10 cellular contexts compared by ENCODE assay signal in the genomic region with DNA sequence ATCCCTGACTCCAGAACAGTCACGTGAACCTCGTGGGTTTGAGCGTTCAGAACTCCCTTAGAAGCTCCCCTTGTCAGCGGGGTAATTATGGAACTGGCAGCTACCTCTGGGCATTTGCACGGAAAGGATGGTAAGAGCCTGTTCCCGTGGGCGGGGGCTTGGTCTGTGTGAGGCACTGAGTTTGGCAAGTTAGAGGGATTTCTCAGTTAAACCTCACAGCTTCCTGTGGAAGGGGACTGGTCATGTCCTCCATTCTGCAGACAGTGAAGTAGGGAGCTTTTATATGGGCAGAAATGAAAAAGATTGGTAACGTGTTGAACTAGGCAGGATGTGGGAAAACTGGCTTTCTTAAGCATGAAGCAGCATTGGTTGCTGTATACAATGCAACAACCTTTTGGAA. TPM values are rescaled to one million over a fixed set of nuclear protein-coding genes. Genes with fewer than 3 reads are reported as not detected.
A peak's percentile ranks its signal among the peaks of the same experiment; 100 is the strongest.
DNase-seq lines count a peak whose midpoint lies in the region; ATAC-seq and TF ChIP-seq lines count a peak whose summit lies in the region.
"Had no signal": no experiment of that assay in that cellular context is flagged by ENCODE, and none has a peak within 500 bp of the region (broad histone marks: within the 10 kb centered on the region; RNA-seq: fewer than 3 reads in every experiment).

No MANE protein-coding gene starts in this region.

- H2AFZ ChIP-seq in SU-DHL-6 (ENCODE audit: low read depth, low read length, severe bottlenecking), result no peak overlapping the region

- no peaks in the 10 kb centered on the region for H4K20me1 ChIP-seq in SU-DHL-6 (ENCODE audit: low read depth, low read length)

- peak overlapping the region; percentile 47 for H3K4me3 ChIP-seq in SU-DHL-6 (ENCODE audit: insufficient read depth, low read length, poor library complexity, severe bottlenecking)
- H3K4me3 ChIP-seq: SK-N-MC, thoracic aorta had no signal

- H3K27ac Mint-ChIP-seq in immature natural killer cell, result peak overlapping the region in 5 of 6 donors; percentile 51 to 86 (median 74)
- no peak overlapping the region for H3K27ac Mint-ChIP-seq in Calu3 (ENCODE audit: unreplicated experiment)

- H3K4me1 Mint-ChIP-seq in immature natural killer cell, result peaks cover 30 to 35% of the 10 kb centered on the region in 2 donors
- H3K4me1 Mint-ChIP-seq in Calu3 (ENCODE audit: low read depth, unreplicated experiment), result no peaks in the 10 kb centered on the region

- H3K9ac ChIP-seq in SU-DHL-6 (ENCODE audit: low read length), result peak overlapping the region; percentile 75

- peaks cover 3% of the 10 kb centered on the region; the same call in 1 of the 2 replicates for H3K36me3 ChIP-seq in SU-DHL-6 (ENCODE audit: low read length)
- H3K36me3 ChIP-seq: thoracic aorta had no signal

- peak overlapping the region; percentile 100 for H3K4me2 ChIP-seq in SU-DHL-6 (ENCODE audit: low read depth, low read length, poor library complexity, severe bottlenecking)

- intact Hi-C loops in Calu3 (cut with micrococcal nuclease; ENCODE audit: unreplicated experiment), result no loop called here

- peaks cover 82% of the 10 kb centered on the region for H3K79me2 ChIP-seq in SU-DHL-6 (ENCODE audit: insufficient read depth, low read length)

- H3K4me3 Mint-ChIP-seq in immature natural killer cell (peak overlapping the region; percentile 23 to 77 (median 67)), Calu3 (ENCODE audit: low read depth, unreplicated experiment) (no peak overlapping the region)

- H3K9me2 ChIP-seq in SU-DHL-6 (replicated peaks; ENCODE audit: insufficient read depth, low read length), result no peaks in the 10 kb centered on the region

- in situ Hi-C loops in GM13977 (cut with MboI; ENCODE audit: low pct_unique_long_range_greater_than_20kb, low sequenced_read_pairs, unreplicated experiment), result no loop called here

- peaks cover 84% of the 10 kb centered on the region for H3F3A ChIP-seq in SU-DHL-6 (ENCODE audit: insufficient read depth)

- TF ChIP-seq CTCF in SU-DHL-6 (IDR thresholded peaks at IDR 0.05; ENCODE audit: insufficient read depth, low read length, poor library complexity, severe bottlenecking) (no peak), GM13977 (IDR thresholded peaks at IDR 0.05; ENCODE audit: extremely low read depth, insufficient read depth, missing control alignments) (no peak), Calu3 (IDR thresholded peaks at IDR 0.05; ENCODE audit: unreplicated experiment) (no peak)

- no peaks in the 10 kb centered on the region for H3K27me3 ChIP-seq in SU-DHL-6 (ENCODE audit: low read length)

- H3K9me3 Mint-ChIP-seq in immature natural killer cell (no peaks in the 10 kb centered on the region), Calu3 (ENCODE audit: low read depth, unreplicated experiment) (no peaks in the 10 kb centered on the region)

- CTCF ChIA-PET in Calu3 (lab: Charles Lee), result interaction anchor here (0.6 kb wide), 1 partner anchor 40 kb away, joined by 7 read pairs; no protein-coding TSS in a partner anchor

- no peak for ATAC-seq in HG03159 (IDR thresholded peaks at IDR 0.05; ENCODE audit: unreplicated experiment)

- H3K27me3 Mint-ChIP-seq in immature natural killer cell (ENCODE audit: low read depth in 3 of 3), result peaks cover 2 to 5% (median 3%) of the 10 kb centered on the region in 3 donors
- peaks cover 58% of the 10 kb centered on the region for H3K27me3 Mint-ChIP-seq in Calu3 (ENCODE audit: unreplicated experiment)

- no peaks in the 10 kb centered on the region for H3K36me3 Mint-ChIP-seq in immature natural killer cell
- H3K36me3 Mint-ChIP-seq in Calu3 (ENCODE audit: insufficient read depth, unreplicated experiment), result no peaks in the 10 kb centered on the region

- no peaks in the 10 kb centered on the region for H3K9me3 ChIP-seq in SU-DHL-6 (ENCODE audit: insufficient read depth, low read length)
- H3K9me3 ChIP-seq: thoracic aorta had no signal

- H3K27ac ChIP-seq in SU-DHL-6 (ENCODE audit: low read depth, low read length), result peak overlapping the region; percentile 100
- H3K27ac ChIP-seq: SK-N-MC had no signal

- BruUV-seq in Calu3 (replicated peaks; lab: Mats Ljungman, UMichigan), result no TSS peak

- peak; percentile 75 for DNase-seq in stimulated activated CD4-positive, alpha-beta T cell treated with anti-CD3 and anti-CD28 coated beads, Interleukin-15, amount 100 ng/mL, for 24 hours
- no peak for DNase-seq in stimulated activated CD4-positive, alpha-beta T cell treated with anti-CD3 and anti-CD28 coated beads, Interleukin-12 subunit alpha, Interleukin-12 subunit beta, amount 100 ng/mL, for 4 hours
- peak; percentile 31 to 47 (median 37) for DNase-seq in immature natural killer cell
- DNase-seq in GM13977 (ENCODE audit: low spot score), result no peak
- DNase-seq in Calu3, result no peak
- DNase-seq in SHP77 treated with DMSO at 0.1 percent for 48 hours (lab: John Stamatoyannopoulos, UW), result no peak

RNA-seq across cellular contexts. Expression of a gene that starts 16.0 kb away (rescaled TPM):
- 1 to 10 TPM in 1 of 3 donors, under 1 TPM in 2; 0.12 to 2.2 (median 0.14) TPM for polyA plus RNA-seq in immature natural killer cell
- total RNA-seq in Calu3 (2022), result 0.38 and 1.5 TPM in 2 replicates

RNA-seq across cellular contexts. Expression of a gene that starts 53.1 kb away (rescaled TPM):
- not detected for polyA plus RNA-seq in immature natural killer cell
- total RNA-seq in Calu3 (2022), result not detected in 2 replicates

Comparison
In these comparisons a context has a peak if more than half of its experiments do, and no peak if none do; other contexts are left out.
1. DNase-seq: peak in stimulated activated CD4-positive, alpha-beta T cell treated with anti-CD3 and anti-CD28 coated beads, Interleukin-15, amount 100 ng/mL, for 24 hours (single experiment) and immature natural killer cell (3 of 3); none in stimulated activated CD4-positive, alpha-beta T cell treated with anti-CD3 and anti-CD28 coated beads, Interleukin-12 subunit alpha, Interleukin-12 subunit beta, amount 100 ng/mL, for 4 hours (single experiment), GM13977 (single experiment), Calu3 (single experiment) and SHP77 treated with DMSO at 0.1 percent for 48 hours (single experiment).